ENCODE assay signal across 15 cellular contexts in genomic region chr7:27709137-27710075, GRCh38. TPM values are rescaled to one million over a fixed set of nuclear protein-coding genes. Genes with fewer than 3 reads are reported as not detected.
DNase-seq lines count a peak whose midpoint lies in the region; ATAC-seq, FAIRE-seq and TF ChIP-seq lines count a peak whose summit lies in the region.
"Had no signal": no experiment of that assay in that cellular context is flagged by ENCODE, and none has a peak within 500 bp of the region (broad histone marks: within the 10 kb centered on the region; RNA-seq: fewer than 3 reads in every experiment).

No MANE protein-coding gene starts in this region.

- no peaks in the 10 kb centered on the region for H3K9me3 Mint-ChIP-seq in activated CD4-positive, alpha-beta T cell treated with anti-CD3 and anti-CD28 coated beads, Interleukin-2, amount 10 ng/mL, durations not matched to agents 24 days and 14 days
- H3K9me3 Mint-ChIP-seq in stimulated activated effector memory CD8-positive, alpha-beta T cell treated with anti-CD3 and anti-CD28 coated beads, Interleukin-12 subunit alpha, Interleukin-12 subunit beta, amount 100 ng/mL, for 72 hours, result no peaks in the 10 kb centered on the region
- H3K9me3 Mint-ChIP-seq: activated CD4-positive, alpha-beta memory T cell treated with anti-CD3 and anti-CD28 coated beads, Interleukin-2, amount 10 ng/mL, durations not matched to agents 7 days and 5 days had no signal

- no peak overlapping the region for H3K4me3 Mint-ChIP-seq in activated CD4-positive, alpha-beta T cell treated with anti-CD3 and anti-CD28 coated beads, Interleukin-2, amount 10 ng/mL, durations not matched to agents 24 days and 14 days
- no peak overlapping the region for H3K4me3 Mint-ChIP-seq in stimulated activated effector memory CD8-positive, alpha-beta T cell treated with anti-CD3 and anti-CD28 coated beads, Interleukin-12 subunit alpha, Interleukin-12 subunit beta, amount 100 ng/mL, for 72 hours
- H3K4me3 Mint-ChIP-seq: activated CD4-positive, alpha-beta memory T cell treated with anti-CD3 and anti-CD28 coated beads, Interleukin-2, amount 10 ng/mL, durations not matched to agents 7 days and 5 days; naive thymus-derived CD8-positive, alpha-beta T cell had no signal

- H3K36me3 Mint-ChIP-seq in activated CD4-positive, alpha-beta T cell treated with anti-CD3 and anti-CD28 coated beads, Interleukin-2, amount 10 ng/mL, durations not matched to agents 24 days and 14 days (ENCODE audit: low read depth), result no peaks in the 10 kb centered on the region
- H3K36me3 Mint-ChIP-seq in stimulated activated effector memory CD8-positive, alpha-beta T cell treated with anti-CD3 and anti-CD28 coated beads, Interleukin-12 subunit alpha, Interleukin-12 subunit beta, amount 100 ng/mL, for 72 hours, result no peaks in the 10 kb centered on the region

- peak; percentile 83 for ATAC-seq in stimulated activated effector memory CD8-positive, alpha-beta T cell treated with anti-CD3 and anti-CD28 coated beads, Interleukin-12 subunit alpha, Interleukin-12 subunit beta, amount 100 ng/mL, for 72 hours
- ATAC-seq in HG02852 (IDR thresholded peaks at IDR 0.05; ENCODE audit: unreplicated experiment) (no peak), HG03432 (IDR thresholded peaks at IDR 0.05; ENCODE audit: unreplicated experiment) (no peak)
- ATAC-seq: naive thymus-derived CD8-positive, alpha-beta T cell had no signal

- no peaks in the 10 kb centered on the region for H3K4me1 Mint-ChIP-seq in activated CD4-positive, alpha-beta T cell treated with anti-CD3 and anti-CD28 coated beads, Interleukin-2, amount 10 ng/mL, durations not matched to agents 24 days and 14 days
- peaks cover 13% of the 10 kb centered on the region for H3K4me1 Mint-ChIP-seq in stimulated activated effector memory CD8-positive, alpha-beta T cell treated with anti-CD3 and anti-CD28 coated beads, Interleukin-12 subunit alpha, Interleukin-12 subunit beta, amount 100 ng/mL, for 72 hours

- no peak for TF ChIP-seq CTCF in lower leg skin (IDR thresholded peaks at IDR 0.05)

- intact Hi-C loops in activated CD4-positive, alpha-beta T cell treated with anti-CD3 and anti-CD28 coated beads, Interleukin-2, amount 10 ng/mL, durations not matched to agents 24 days and 14 days (cut with micrococcal nuclease), result no loop called here
- intact Hi-C loops in lower leg skin (cut with DNase I; ENCODE audit: low total_unique reads), result no loop called here

- peaks cover 19% of the 10 kb centered on the region for H3K27me3 Mint-ChIP-seq in activated CD4-positive, alpha-beta T cell treated with anti-CD3 and anti-CD28 coated beads, Interleukin-2, amount 10 ng/mL, durations not matched to agents 24 days and 14 days

- no peak overlapping the region for H3K27ac Mint-ChIP-seq in activated CD4-positive, alpha-beta T cell treated with anti-CD3 and anti-CD28 coated beads, Interleukin-2, amount 10 ng/mL, durations not matched to agents 24 days and 14 days
- H3K27ac Mint-ChIP-seq in stimulated activated effector memory CD8-positive, alpha-beta T cell treated with anti-CD3 and anti-CD28 coated beads, Interleukin-12 subunit alpha, Interleukin-12 subunit beta, amount 100 ng/mL, for 72 hours, result no peak overlapping the region
- H3K27ac Mint-ChIP-seq: activated CD4-positive, alpha-beta memory T cell treated with anti-CD3 and anti-CD28 coated beads, Interleukin-2, amount 10 ng/mL, durations not matched to agents 7 days and 5 days; naive thymus-derived CD8-positive, alpha-beta T cell had no signal

- FAIRE-seq in RCC 7860 (lab: Jason Lieb, UNC), result peak; percentile 46

- WGBS in lower leg skin, 2 donors, result 49 to 68% methylated on average over 2 of the region's 2 CpGs

- no peak overlapping the region for H3K4me3 ChIP-seq in lower leg skin (ENCODE audit: low read depth, poor library complexity, severe bottlenecking)
- H3K4me3 ChIP-seq: SJSA1 had no signal

- no peak for TF ChIP-seq POLR2A in lower leg skin (IDR thresholded peaks at IDR 0.05)

- DNase-seq in activated CD4-positive, alpha-beta T cell treated with anti-CD3 and anti-CD28 coated beads, Interleukin-2, amount 10 ng/mL, durations not matched to agents 24 days and 14 days, result peak; percentile 25
- no peak for DNase-seq in activated CD4-positive, alpha-beta T cell treated with anti-CD3 and anti-CD28 coated beads, Interleukin-2, amount 50 U/mL, for 4 hours
- DNase-seq in RCC 7860 (ENCODE audit: low spot score), result peak; percentile 24
- DNase-seq in fibroblast of gingiva (ENCODE audit: low read depth), result peak; percentile 69
- DNase-seq in stimulated activated effector memory CD8-positive, alpha-beta T cell treated with anti-CD3 and anti-CD28 coated beads, Interleukin-12 subunit alpha, Interleukin-12 subunit beta, amount 100 ng/mL, for 72 hours (ENCODE audit: low spot score in 2 of 2), result no peak
- no peak for DNase-seq in lower leg skin (ENCODE audit: low spot score in 2 of 2)
- DNase-seq: activated CD4-positive, alpha-beta memory T cell treated with anti-CD3 and anti-CD28 coated beads, Interleukin-2, amount 10 ng/mL, durations not matched to agents 7 days and 5 days; GOT3; MV-4-11; naive thymus-derived CD8-positive, alpha-beta T cell; NCI-H526 treated with DMSO at 0.1 percent for 48 hours; stimulated activated CD4-positive, alpha-beta T cell treated with anti-CD3 and anti-CD28 coated beads, Interleukin-12 subunit alpha, Interleukin-12 subunit beta, amount 100 ng/mL, for 4 hours had no signal

RNA-seq across cellular contexts. Expression of gene TAX1BP1, which starts 30.6 kb away (rescaled TPM):
- total RNA-seq in activated CD4-positive, alpha-beta T cell treated with anti-CD3 and anti-CD28 coated beads, Interleukin-2, amount 10 ng/mL, durations not matched to agents 24 days and 14 days, result 80.3 and 91.5 TPM in 2 replicates
- total RNA-seq in lower leg skin, result 10 to 100 TPM; 81.4 to 98.8 (median 85.8) TPM

RNA-seq across cellular contexts. Expression of gene HIBADH, which starts 46.7 kb away (rescaled TPM):
- 21.5 and 22.6 TPM in 2 replicates for total RNA-seq in activated CD4-positive, alpha-beta T cell treated with anti-CD3 and anti-CD28 coated beads, Interleukin-2, amount 10 ng/mL, durations not matched to agents 24 days and 14 days
- total RNA-seq in lower leg skin, result 10 to 100 TPM; 19.6 to 35.0 (median 30.5) TPM

Comparison
In these comparisons a context has a peak if more than half of its experiments do, and no peak if none do; other contexts are left out.
1. DNase-seq: peak in activated CD4-positive, alpha-beta T cell treated with anti-CD3 and anti-CD28 coated beads, Interleukin-2, amount 10 ng/mL, durations not matched to agents 24 days and 14 days (single experiment), RCC 7860 (single experiment) and fibroblast of gingiva (single experiment); none in activated CD4-positive, alpha-beta T cell treated with anti-CD3 and anti-CD28 coated beads, Interleukin-2, amount 50 U/mL, for 4 hours (0 of 2), stimulated activated effector memory CD8-positive, alpha-beta T cell treated with anti-CD3 and anti-CD28 coated beads, Interleukin-12 subunit alpha, Interleukin-12 subunit beta, amount 100 ng/mL, for 72 hours (0 of 2) and lower leg skin (0 of 2).